ENCODE assay signal across 8 cellular contexts in the genomic region with DNA sequence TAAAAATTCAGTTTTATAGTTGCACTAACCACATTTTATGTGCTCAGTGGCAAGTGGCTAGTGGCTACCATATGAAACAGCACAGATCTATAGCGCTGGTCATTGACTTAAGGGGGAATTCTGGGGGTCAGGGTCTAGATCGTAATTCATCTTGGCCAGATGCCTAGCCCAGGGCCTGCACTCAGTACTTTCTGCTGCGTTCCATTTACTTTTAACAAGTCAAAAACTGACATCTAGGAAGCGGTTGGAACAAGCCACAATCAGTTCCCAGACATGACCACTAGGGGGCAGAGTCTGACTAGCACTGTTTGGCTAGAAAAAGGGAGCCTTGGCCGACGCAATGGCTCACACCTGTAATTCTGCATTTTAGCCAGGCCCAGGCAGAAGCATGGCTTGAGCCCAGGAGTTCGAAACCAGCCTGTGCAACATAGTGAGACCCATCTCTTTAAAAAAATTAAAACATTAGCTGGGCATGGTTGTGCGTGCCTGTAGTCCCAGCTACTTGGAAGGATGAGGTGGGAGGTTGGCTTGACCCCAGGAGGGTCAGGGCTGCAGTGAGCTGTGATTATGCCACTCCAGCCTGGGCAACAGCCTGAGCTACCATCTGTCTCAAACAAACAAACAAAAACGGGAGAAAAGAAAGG. TPM values are rescaled to one million over a fixed set of nuclear protein-coding genes. Genes with fewer than 3 reads are reported as not detected.
DNase-seq lines count a peak whose midpoint lies in the region; ATAC-seq and TF ChIP-seq lines count a peak whose summit lies in the region.

No MANE protein-coding gene starts in this region.

- TF ChIP-seq POLR2A in esophagus squamous epithelium (IDR thresholded peaks at IDR 0.05): no peak

- H3K4me3 Mint-ChIP-seq in natural killer cell treated with Interleukin-12 subunit alpha and Interleukin-12 subunit beta and Interleukin-15 and Interleukin-18, amount 100 ng/mL, for 72 hours: no peak overlapping the region

- H3K27ac Mint-ChIP-seq in natural killer cell treated with Interleukin-12 subunit alpha and Interleukin-12 subunit beta and Interleukin-15 and Interleukin-18, amount 100 ng/mL, for 72 hours: peak overlapping the region; percentile 19 to 32

- intact Hi-C loops in esophagus squamous epithelium (cut with DNase I): no loop called here

- WGBS in esophagus squamous epithelium, 2 donors: 6% methylated on average over 8 to 9 of the region's 9 CpGs

- peaks cover 6 to 7% of the 10 kb centered on the region in 2 donors for H3K4me1 Mint-ChIP-seq in natural killer cell treated with Interleukin-12 subunit alpha and Interleukin-12 subunit beta and Interleukin-15 and Interleukin-18, amount 100 ng/mL, for 72 hours (ENCODE audit: low read depth in 2 of 2)

- no peaks in the 10 kb centered on the region for H3K9me3 Mint-ChIP-seq in natural killer cell treated with Interleukin-12 subunit alpha and Interleukin-12 subunit beta and Interleukin-15 and Interleukin-18, amount 100 ng/mL, for 72 hours

- H3K36me3 Mint-ChIP-seq in natural killer cell treated with Interleukin-12 subunit alpha and Interleukin-12 subunit beta and Interleukin-15 and Interleukin-18, amount 100 ng/mL, for 72 hours: no peaks in the 10 kb centered on the region

- no peak overlapping the region for H3K4me3 ChIP-seq in esophagus squamous epithelium

- ATAC-seq in GM21447 (IDR thresholded peaks at IDR 0.05; ENCODE audit: unreplicated experiment): peak; percentile 88
- ATAC-seq in natural killer cell treated with Interleukin-12 subunit alpha and Interleukin-12 subunit beta and Interleukin-15 and Interleukin-18, amount 100 ng/mL, for 72 hours: peak; percentile 86

- H3K27ac ChIP-seq in KOPT-K1 (ENCODE audit: low read depth, low read length, poor library complexity, severe bottlenecking) (peak overlapping the region; percentile 37), esophagus squamous epithelium (peak overlapping the region in 1 of 4 donors; percentile 49)

- H3K9me3 ChIP-seq in KOPT-K1 (ENCODE audit: insufficient read depth, low read length, poor library complexity, severe bottlenecking) (no peaks in the 10 kb centered on the region), esophagus squamous epithelium (no peaks in the 10 kb centered on the region)

- H3K4me1 ChIP-seq in esophagus squamous epithelium: peaks cover 4 to 37% (median 24%) of the 10 kb centered on the region in 3 donors

- H3K27me3 ChIP-seq in esophagus squamous epithelium: no peaks in the 10 kb centered on the region

- no peaks in the 10 kb centered on the region for H3K36me3 ChIP-seq in KOPT-K1 (ENCODE audit: insufficient read depth, low read length)
- H3K36me3 ChIP-seq in esophagus squamous epithelium: no peaks in the 10 kb centered on the region

- peak; percentile 93 for DNase-seq in CD1c-positive myeloid dendritic cell (ENCODE audit: extremely low spot score)
- DNase-seq in OCI-M1 (lab: John Stamatoyannopoulos, UW): peak; percentile 96
- DNase-seq in activated CD8-positive, alpha-beta memory T cell treated with anti-CD3 and anti-CD28 coated beads, Interleukin-2, amount 50 U/mL, for 48 hours: peak; percentile 92
- DNase-seq in esophagus squamous epithelium (lab: John Stamatoyannopoulos, UW): no peak
- peak; percentile 87 for DNase-seq in natural killer cell treated with Interleukin-12 subunit alpha and Interleukin-12 subunit beta and Interleukin-15 and Interleukin-18, amount 100 ng/mL, for 72 hours (ENCODE audit: low spot score)
- DNase-seq in stimulated activated naive CD4-positive, alpha-beta T cell treated with Interleukin-2 at 50 U/mL for 16 hours (lab: John Stamatoyannopoulos, UW): peak; percentile 80

- no peaks in the 10 kb centered on the region for H3K27me3 Mint-ChIP-seq in natural killer cell treated with Interleukin-12 subunit alpha and Interleukin-12 subunit beta and Interleukin-15 and Interleukin-18, amount 100 ng/mL, for 72 hours

- TF ChIP-seq CTCF in esophagus squamous epithelium (IDR thresholded peaks at IDR 0.05): peak; percentile 98 to 99 (median 98)

RNA-seq across cellular contexts. Expression of gene TMBIM1, which starts 9.0 kb away (rescaled TPM):
- total RNA-seq in esophagus squamous epithelium: 100 to 1,000 TPM; 238 to 342 (median 275) TPM
- 10 to 100 TPM; 42.8 to 79.0 TPM for total RNA-seq in natural killer cell treated with Interleukin-12 subunit alpha and Interleukin-12 subunit beta and Interleukin-15 and Interleukin-18, amount 100 ng/mL, for 72 hours

RNA-seq across cellular contexts. Expression of gene PNKD, which starts 31.0 kb away (rescaled TPM):
- total RNA-seq in esophagus squamous epithelium: 10 to 100 TPM; 19.7 to 34.3 (median 28.0) TPM
- total RNA-seq in natural killer cell treated with Interleukin-12 subunit alpha and Interleukin-12 subunit beta and Interleukin-15 and Interleukin-18, amount 100 ng/mL, for 72 hours: 10 to 100 TPM; 20.6 to 22.0 TPM

RNA-seq across cellular contexts. Expression of gene AAMP, which starts 31.4 kb away (rescaled TPM):
- total RNA-seq in esophagus squamous epithelium: 100 to 1,000 TPM in 3 of 4 donors, 10 to 100 TPM in 1; 97.9 to 136 (median 118) TPM
- total RNA-seq in natural killer cell treated with Interleukin-12 subunit alpha and Interleukin-12 subunit beta and Interleukin-15 and Interleukin-18, amount 100 ng/mL, for 72 hours: 100 to 1,000 TPM in 1 of 2 donors, 10 to 100 TPM in 1; 75.6 to 104 TPM

RNA-seq across cellular contexts. Expression of gene GPBAR1, which starts 40.5 kb away (rescaled TPM):
- total RNA-seq in esophagus squamous epithelium: 1 to 10 TPM in 1 of 4 donors, under 1 TPM in 2, not detected in 1; 0.26 to 1.3 (median 0.31) TPM
- 1 to 10 TPM; 2.6 to 3.0 TPM for total RNA-seq in natural killer cell treated with Interleukin-12 subunit alpha and Interleukin-12 subunit beta and Interleukin-15 and Interleukin-18, amount 100 ng/mL, for 72 hours

RNA-seq across cellular contexts. Expression of gene CATIP, which starts 55.4 kb away (rescaled TPM):
- total RNA-seq in esophagus squamous epithelium: not detected
- not detected for total RNA-seq in natural killer cell treated with Interleukin-12 subunit alpha and Interleukin-12 subunit beta and Interleukin-15 and Interleukin-18, amount 100 ng/mL, for 72 hours
